11 cellular contexts compared by ENCODE assay signal in genomic region chr20:21514553-21515251, GRCh38. TPM values are rescaled to one million over a fixed set of nuclear protein-coding genes. Genes with fewer than 3 reads are reported as not detected.
DNase-seq lines count a peak whose midpoint lies in the region; ATAC-seq and TF ChIP-seq lines count a peak whose summit lies in the region.
"Had no signal": no experiment of that assay in that cellular context is flagged by ENCODE, and none has a peak within 500 bp of the region (broad histone marks: within the 10 kb centered on the region; RNA-seq: fewer than 3 reads in every experiment).

No MANE protein-coding gene starts in this region.

- H3K9ac ChIP-seq in endodermal cell (ENCODE audit: extremely low read depth, low read length, poor library complexity, severe bottlenecking) = no peak overlapping the region

- peaks cover 44% of the 10 kb centered on the region for H3K4me1 Mint-ChIP-seq in endodermal cell

- no peaks in the 10 kb centered on the region for H3K9me3 Mint-ChIP-seq in endodermal cell

- H3K36me3 Mint-ChIP-seq in endodermal cell (ENCODE audit: low read depth) = no peaks in the 10 kb centered on the region

- peak; percentile 28 for DNase-seq in NCI-H2171 treated with DMSO at 0.1 percent for 48 hours (lab: John Stamatoyannopoulos, UW)
- no peak for DNase-seq in NCI-H2171 (lab: John Stamatoyannopoulos, UW)
- peak; percentile 51 for DNase-seq in HuH-7.5 (ENCODE audit: low spot score)
- peak; percentile 91 for DNase-seq in endodermal cell
- DNase-seq in putamen (ENCODE audit: low spot score) = peak; percentile 42
- DNase-seq in stimulated activated naive CD4-positive, alpha-beta T cell treated with Interleukin-2 at 50 U/mL for 16 hours (lab: John Stamatoyannopoulos, UW) = no peak
- DNase-seq in effector CD4-positive, alpha-beta T cell = no peak
- DNase-seq: NCI-H226 had no signal

- peak overlapping the region; percentile 55 for H3K4me3 Mint-ChIP-seq in endodermal cell

- H3K27me3 ChIP-seq in endodermal cell (ENCODE audit: control insufficient read depth, insufficient read depth, low read length, poor library complexity, severe bottlenecking) = peaks cover 97% of the 10 kb centered on the region

- WGBS in endodermal cell (ENCODE audit: insufficient coverage in 1 of 2, insufficient read length in 1 of 2), 2 experiments = 0% methylated on average over 7 to 32 of the region's 39 CpGs

- ATAC-seq in HG03521 (IDR thresholded peaks at IDR 0.05; ENCODE audit: unreplicated experiment) = no peak

- H3K27me3 Mint-ChIP-seq in endodermal cell (ENCODE audit: insufficient read depth) = peaks cover 94% of the 10 kb centered on the region

- H3K27ac ChIP-seq in endodermal cell (ENCODE audit: low read depth, low read length) = no peak overlapping the region
- H3K27ac ChIP-seq: HL-60 had no signal

- H3K4me3 ChIP-seq in endodermal cell (ENCODE audit: low read length) = peak overlapping the region; percentile 73

- no peaks in the 10 kb centered on the region for H3K9me3 ChIP-seq in endodermal cell (ENCODE audit: control insufficient read depth, low read length)

- no peak for TF ChIP-seq CTCF in endodermal cell (conservative IDR thresholded peaks at IDR 0.05)

- no peaks in the 10 kb centered on the region for H3K36me3 ChIP-seq in endodermal cell (ENCODE audit: control insufficient read depth, insufficient read depth, low read length)

- no peak overlapping the region for H3K27ac Mint-ChIP-seq in endodermal cell

- H3K4me1 ChIP-seq in endodermal cell (ENCODE audit: control insufficient read depth, insufficient read depth, low read length) = peaks cover 13% of the 10 kb centered on the region

RNA-seq across cellular contexts. Expression of gene NKX2-2, which starts 0.8 kb away (rescaled TPM):
- total RNA-seq in endodermal cell = 1 to 10 TPM in 1 of 2 donors, under 1 TPM in 1; 0.31 to 1.5 TPM
- 0.11 TPM for polyA plus RNA-seq in endodermal cell (2013, experiment 1 of 2)
- polyA plus RNA-seq in endodermal cell (2013, experiment 2 of 2) = not detected
- total RNA-seq: fibroblast of villous mesenchyme had no signal

Comparison
In these comparisons a context has a peak if more than half of its experiments do, and no peak if none do; other contexts are left out.
1. DNase-seq: peak in NCI-H2171 treated with DMSO at 0.1 percent for 48 hours (single experiment), HuH-7.5 (single experiment), endodermal cell (single experiment) and putamen (single experiment); none in NCI-H2171 (single experiment), stimulated activated naive CD4-positive, alpha-beta T cell treated with Interleukin-2 at 50 U/mL for 16 hours (single experiment) and effector CD4-positive, alpha-beta T cell (single experiment).